In the genomic region with DNA sequence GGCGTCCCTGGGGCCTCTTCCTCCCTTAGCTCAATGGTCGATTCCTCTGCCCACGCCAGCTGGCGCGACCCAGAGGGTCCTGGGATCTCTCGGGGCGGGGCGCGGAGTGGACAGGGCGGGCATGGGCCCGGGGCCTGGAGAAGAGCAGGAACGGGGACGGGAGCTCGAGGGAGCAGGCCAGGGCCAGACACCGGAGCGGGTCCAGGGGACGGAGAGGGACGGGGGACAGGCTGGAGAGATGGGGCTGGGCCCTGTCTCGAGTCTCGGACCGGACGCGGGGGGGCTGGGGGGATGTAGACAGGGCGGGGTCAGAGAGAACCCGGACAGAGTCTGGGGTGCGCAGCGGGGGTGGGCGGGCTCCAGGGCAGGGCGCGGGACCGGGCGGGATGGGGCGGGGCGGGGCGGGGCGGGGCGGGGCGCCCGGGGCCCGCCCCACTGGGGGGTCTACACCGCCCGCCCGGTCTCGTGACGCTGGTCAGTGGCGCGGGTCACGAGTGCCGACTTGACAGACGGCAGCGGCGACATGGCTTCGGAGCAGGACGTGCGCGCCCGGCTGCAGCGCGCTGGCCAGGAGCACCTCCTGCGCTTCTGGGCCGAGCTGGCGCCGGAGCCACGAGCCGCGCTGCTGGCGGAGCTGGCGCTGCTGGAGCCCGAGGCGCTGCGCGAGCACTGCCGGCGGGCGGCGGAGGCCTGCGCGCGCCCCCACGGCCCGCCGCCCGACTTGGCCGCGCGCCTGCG, we compare ENCODE assay signal across 1 cellular context.
TF ChIP-seq lines count a peak whose summit lies in the region.

A gene with protein sequence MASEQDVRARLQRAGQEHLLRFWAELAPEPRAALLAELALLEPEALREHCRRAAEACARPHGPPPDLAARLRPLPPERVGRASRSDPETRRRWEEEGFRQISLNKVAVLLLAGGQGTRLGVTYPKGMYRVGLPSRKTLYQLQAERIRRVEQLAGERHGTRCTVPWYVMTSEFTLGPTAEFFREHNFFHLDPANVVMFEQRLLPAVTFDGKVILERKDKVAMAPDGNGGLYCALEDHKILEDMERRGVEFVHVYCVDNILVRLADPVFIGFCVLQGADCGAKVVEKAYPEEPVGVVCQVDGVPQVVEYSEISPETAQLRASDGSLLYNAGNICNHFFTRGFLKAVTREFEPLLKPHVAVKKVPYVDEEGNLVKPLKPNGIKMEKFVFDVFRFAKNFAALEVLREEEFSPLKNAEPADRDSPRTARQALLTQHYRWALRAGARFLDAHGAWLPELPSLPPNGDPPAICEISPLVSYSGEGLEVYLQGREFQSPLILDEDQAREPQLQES (plus strand): TSS at position 508 of the 738 bp plus-strand sequence. CDS start 16 bp downstream, at position 524.

TF ChIP-seq in SK-N-SH, 30 proteins besides CTCF, POLR2A, EP300 and RAD21 (continued from another document):
- TF ChIP-seq, protein P1, sequence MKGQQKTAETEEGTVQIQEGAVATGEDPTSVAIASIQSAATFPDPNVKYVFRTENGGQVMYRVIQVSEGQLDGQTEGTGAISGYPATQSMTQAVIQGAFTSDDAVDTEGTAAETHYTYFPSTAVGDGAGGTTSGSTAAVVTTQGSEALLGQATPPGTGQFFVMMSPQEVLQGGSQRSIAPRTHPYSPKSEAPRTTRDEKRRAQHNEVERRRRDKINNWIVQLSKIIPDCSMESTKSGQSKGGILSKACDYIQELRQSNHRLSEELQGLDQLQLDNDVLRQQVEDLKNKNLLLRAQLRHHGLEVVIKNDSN (IDR thresholded peaks at IDR 0.05; ENCODE audit: borderline replicate concordance, low read depth): peak; percentile 55; the same call in 1 of the 2 replicates
- no peak for TF ChIP-seq TEAD4 (IDR thresholded peaks at IDR 0.05; ENCODE audit: borderline replicate concordance, insufficient read depth)
- TF ChIP-seq FOXJ3 (CRISPR knock-in tag; IDR thresholded peaks at IDR 0.05): no peak
- TF ChIP-seq JUND (IDR thresholded peaks at IDR 0.05): no peak
- TF ChIP-seq, protein P2, sequence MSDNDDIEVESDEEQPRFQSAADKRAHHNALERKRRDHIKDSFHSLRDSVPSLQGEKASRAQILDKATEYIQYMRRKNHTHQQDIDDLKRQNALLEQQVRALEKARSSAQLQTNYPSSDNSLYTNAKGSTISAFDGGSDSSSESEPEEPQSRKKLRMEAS (IDR thresholded peaks at IDR 0.05; ENCODE audit: low read depth): peak; percentile 13; the same call in 1 of the 2 replicates
- TF ChIP-seq SMC3 (IDR thresholded peaks at IDR 0.05; ENCODE audit: low read depth, low read length): no peak
- no peak for TF ChIP-seq ZBTB33 (IDR thresholded peaks at IDR 0.05; ENCODE audit: borderline replicate concordance, low read depth)
- TF ChIP-seq, protein P3, sequence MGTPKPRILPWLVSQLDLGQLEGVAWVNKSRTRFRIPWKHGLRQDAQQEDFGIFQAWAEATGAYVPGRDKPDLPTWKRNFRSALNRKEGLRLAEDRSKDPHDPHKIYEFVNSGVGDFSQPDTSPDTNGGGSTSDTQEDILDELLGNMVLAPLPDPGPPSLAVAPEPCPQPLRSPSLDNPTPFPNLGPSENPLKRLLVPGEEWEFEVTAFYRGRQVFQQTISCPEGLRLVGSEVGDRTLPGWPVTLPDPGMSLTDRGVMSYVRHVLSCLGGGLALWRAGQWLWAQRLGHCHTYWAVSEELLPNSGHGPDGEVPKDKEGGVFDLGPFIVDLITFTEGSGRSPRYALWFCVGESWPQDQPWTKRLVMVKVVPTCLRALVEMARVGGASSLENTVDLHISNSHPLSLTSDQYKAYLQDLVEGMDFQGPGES (IDR thresholded peaks at IDR 0.05; ENCODE audit: low read depth, low read length): no peak
- TF ChIP-seq NFIC (IDR thresholded peaks at IDR 0.05; ENCODE audit: borderline replicate concordance): no peak
- TF ChIP-seq GABPA (IDR thresholded peaks at IDR 0.05; ENCODE audit: low read depth): no peak
- TF ChIP-seq FOXM1 (IDR thresholded peaks at IDR 0.05; ENCODE audit: low read depth): no peak
- no peak for TF ChIP-seq EZH2phosphoT487 (IDR thresholded peaks at IDR 0.05; ENCODE audit: borderline replicate concordance, low read depth)
